ENCODE assay signal across 8 cellular contexts in genomic region chr19:48255376-48256303, GRCh38. TPM values are rescaled to one million over a fixed set of nuclear protein-coding genes. Genes with fewer than 3 reads are reported as not detected.
DNase-seq lines count a peak whose midpoint lies in the region; ATAC-seq and TF ChIP-seq lines count a peak whose summit lies in the region.

TSS of gene CARD8 (minus strand) at chr19:48255912. CDS start at chr19:48241020, 14,892 bp downstream.

- H3K4me1 Mint-ChIP-seq in activated naive CD8-positive, alpha-beta T cell (ENCODE audit: low read depth), result peaks cover 78% of the 10 kb centered on the region

- peaks cover 3 to 11% of the 10 kb centered on the region in 2 experiments; a peak in 2 of 4 replicates for H3K4me1 ChIP-seq in HCT116 (ENCODE audit: control insufficient read depth in 1 of 2, insufficient read depth in 2 of 2, low read length in 2 of 2)
- H3K4me1 ChIP-seq in suprapubic skin, result peaks cover 25% of the 10 kb centered on the region

- TF ChIP-seq POLR2A in HCT116 (IDR thresholded peaks at IDR 0.05; ENCODE audit: borderline replicate concordance, extremely low read depth, insufficient read depth, insufficient read length), result no peak
- TF ChIP-seq POLR2A in suprapubic skin (IDR thresholded peaks at IDR 0.05), result peak in 1 of 2 donors; percentile 56

- POLR2A ChIA-PET in HCT116 (lab: Charles Lee), result interaction anchor here (0.6 to 1.5 kb wide), 4 partner anchors 9 to 1610 kb away, joined by 4 to 6 read pairs (median 5); no protein-coding TSS in a partner anchor

- H3K79me2 ChIP-seq in HCT116 (ENCODE audit: insufficient read depth, low read length), result no peaks in the 10 kb centered on the region

- no peaks in the 10 kb centered on the region for H3K9me2 ChIP-seq in HCT116 (ENCODE audit: insufficient read depth)

- CTCF ChIA-PET in HCT116 (lab: Charles Lee), result interaction anchor here (0.9 to 1.1 kb wide), 3 partner anchors 11 to 58 kb away, joined by 3 to 4 read pairs (median 3); no protein-coding TSS in a partner anchor

- no peak for TF ChIP-seq EP300 in suprapubic skin (IDR thresholded peaks at IDR 0.05)

- WGBS in suprapubic skin, result 5% methylated on average over 15 of the region's 15 CpGs

- no peak for TF ChIP-seq RAD21 in HCT116 (IDR thresholded peaks at IDR 0.05; ENCODE audit: low read depth)

- peak within 1 kb of the TSS; percentile 99 for H3K27ac Mint-ChIP-seq in activated naive CD8-positive, alpha-beta T cell

- no peaks in the 10 kb centered on the region for H4K20me1 ChIP-seq in HCT116 (ENCODE audit: insufficient read depth)

- peak within 1 kb of the TSS; percentile 99 for H3K4me3 Mint-ChIP-seq in activated naive CD8-positive, alpha-beta T cell

- intact Hi-C loops in HCT116 (cut with micrococcal nuclease), result no loop called here

- H3K4me2 ChIP-seq in HCT116 (ENCODE audit: low read length), result peak within 1 kb of the TSS; percentile 74

- BruUV-seq in HCT116 (replicated peaks; lab: Mats Ljungman, UMichigan), result TSS peak; percentile 87

- H3K9me3 ChIP-seq in HCT116 (ENCODE audit: control insufficient read depth in 1 of 2, insufficient read depth in 1 of 2, low read depth in 1 of 2, low read length in 2 of 2) (no peaks in the 10 kb centered on the region), suprapubic skin (no peaks in the 10 kb centered on the region)

- H3K9me3 Mint-ChIP-seq in activated naive CD8-positive, alpha-beta T cell (ENCODE audit: low read depth), result no peaks in the 10 kb centered on the region

- H3K27me3 Mint-ChIP-seq in activated naive CD8-positive, alpha-beta T cell, result no peaks in the 10 kb centered on the region

- H3K27ac ChIP-seq in HCT116 (ENCODE audit: low read depth, low read length) (peak within 1 kb of the TSS; percentile 86), suprapubic skin (peak within 1 kb of the TSS; percentile 93)

- H2AFZ ChIP-seq in HCT116 (ENCODE audit: low read depth, low read length, poor library complexity, severe bottlenecking), result peak within 1 kb of the TSS; percentile 93

- H3K9ac ChIP-seq in HCT116 (ENCODE audit: low read length), result peak within 1 kb of the TSS; percentile 85

- H3K36me3 ChIP-seq in HCT116 (ENCODE audit: control insufficient read depth in 1 of 2, insufficient read depth in 2 of 2, low read length in 2 of 2) (no peaks in the 10 kb centered on the region), suprapubic skin (no peaks in the 10 kb centered on the region)

- H3K36me3 Mint-ChIP-seq in activated naive CD8-positive, alpha-beta T cell, result peaks cover 8% of the 10 kb centered on the region

- peak; percentile 82 for ATAC-seq in HCT116

- TF ChIP-seq CTCF in HCT116 (IDR thresholded peaks at IDR 0.05 in 2 of 3, conservative IDR thresholded peaks at IDR 0.05 in 1 of 3; ENCODE audit: borderline replicate concordance in 1 of 3, insufficient read depth in 1 of 3, low read depth in 2 of 3, low read length in 2 of 3), result no peak
- TF ChIP-seq CTCF in suprapubic skin (IDR thresholded peaks at IDR 0.05), result no peak

- DNase-seq in ELR (ENCODE audit: low read depth) (peak; percentile 91), HCT116 (ENCODE audit: low read depth, low spot score) (peak; percentile 84), NCI-H1092 (lab: John Stamatoyannopoulos, UW) (peak; percentile 54), SKM-1 (lab: John Stamatoyannopoulos, UW; ENCODE audit: unreplicated experiment) (peak; percentile 77), glomerular visceral epithelial cell (ENCODE audit: extremely low spot score) (peak; percentile 87), occipital lobe (lab: John Stamatoyannopoulos, UW) (peak; percentile 62), suprapubic skin (ENCODE audit: low spot score in 2 of 2) (peak; percentile 85 to 90)

- H3K27me3 ChIP-seq in HCT116 (ENCODE audit: insufficient read depth, low read length), result no peaks in the 10 kb centered on the region
- no peaks in the 10 kb centered on the region for H3K27me3 ChIP-seq in suprapubic skin

- peak within 1 kb of the TSS; percentile 60 to 73 for H3K4me3 ChIP-seq in HCT116 (replicated peaks in 1 of 2; ENCODE audit: low read depth in 1 of 2, low read length in 2 of 2)
- H3K4me3 ChIP-seq in suprapubic skin, result peak within 1 kb of the TSS; percentile 64

- RAD21 ChIA-PET in HCT116 (lab: Charles Lee; ENCODE audit: low non-redundant PET in 1 of 2, low total read pairs in 2 of 2, uncharacterized antibody in 2 of 2, unreplicated experiment in 2 of 2), result no interaction called here

TF ChIP-seq in HCT116, 20 proteins besides CTCF, POLR2A, EP300 and RAD21:
- TF ChIP-seq TCF7L2 (IDR thresholded peaks at IDR 0.05; ENCODE audit: borderline replicate concordance, extremely low read depth, insufficient read depth, insufficient read length) (peak; percentile 16), CBX3 (IDR thresholded peaks at IDR 0.05; ENCODE audit: low read depth) (peak; percentile 51), FOSL1 (IDR thresholded peaks at IDR 0.05; ENCODE audit: low read depth) (no peak), EZH2 (IDR thresholded peaks at IDR 0.05) (no peak), ELF1 (IDR thresholded peaks at IDR 0.05; ENCODE audit: borderline replicate concordance, low read depth) (0 out of 2 replicates have a peak, but pooled peaks have one; percentile 11), ZFX (IDR thresholded peaks at IDR 0.05) (no peak), SP1 (IDR thresholded peaks at IDR 0.05; ENCODE audit: low read depth) (0 out of 2 replicates have a peak, but pooled peaks have one; percentile 5), EZH2phosphoT487 (IDR thresholded peaks at IDR 0.05; ENCODE audit: borderline replicate concordance) (no peak), SIN3A (IDR thresholded peaks at IDR 0.05; ENCODE audit: low read depth) (no peak), YY1 (IDR thresholded peaks at IDR 0.05; ENCODE audit: extremely low read depth, insufficient replicate concordance, low read depth, low read length) (peak; percentile 100), POLR2AphosphoS5 (IDR thresholded peaks at IDR 0.05; ENCODE audit: low read depth, low read length) (peak; percentile 71), CEBPB (IDR thresholded peaks at IDR 0.05; ENCODE audit: low read depth) (peak; percentile 29; the same call in 1 of the 2 replicates), EGR1 (IDR thresholded peaks at IDR 0.05; ENCODE audit: low read depth) (peak; percentile 89), ZBTB33 (IDR thresholded peaks at IDR 0.05; ENCODE audit: extremely low read depth, insufficient replicate concordance, low read length) (no peak), SRF (IDR thresholded peaks at IDR 0.05; ENCODE audit: low read depth) (peak; percentile 55; the same call in 1 of the 2 replicates), ZNF274 (IDR thresholded peaks at IDR 0.05; ENCODE audit: low read depth, low read length) (no peak), JUND (IDR thresholded peaks at IDR 0.05) (no peak)
- TF ChIP-seq, protein P1, sequence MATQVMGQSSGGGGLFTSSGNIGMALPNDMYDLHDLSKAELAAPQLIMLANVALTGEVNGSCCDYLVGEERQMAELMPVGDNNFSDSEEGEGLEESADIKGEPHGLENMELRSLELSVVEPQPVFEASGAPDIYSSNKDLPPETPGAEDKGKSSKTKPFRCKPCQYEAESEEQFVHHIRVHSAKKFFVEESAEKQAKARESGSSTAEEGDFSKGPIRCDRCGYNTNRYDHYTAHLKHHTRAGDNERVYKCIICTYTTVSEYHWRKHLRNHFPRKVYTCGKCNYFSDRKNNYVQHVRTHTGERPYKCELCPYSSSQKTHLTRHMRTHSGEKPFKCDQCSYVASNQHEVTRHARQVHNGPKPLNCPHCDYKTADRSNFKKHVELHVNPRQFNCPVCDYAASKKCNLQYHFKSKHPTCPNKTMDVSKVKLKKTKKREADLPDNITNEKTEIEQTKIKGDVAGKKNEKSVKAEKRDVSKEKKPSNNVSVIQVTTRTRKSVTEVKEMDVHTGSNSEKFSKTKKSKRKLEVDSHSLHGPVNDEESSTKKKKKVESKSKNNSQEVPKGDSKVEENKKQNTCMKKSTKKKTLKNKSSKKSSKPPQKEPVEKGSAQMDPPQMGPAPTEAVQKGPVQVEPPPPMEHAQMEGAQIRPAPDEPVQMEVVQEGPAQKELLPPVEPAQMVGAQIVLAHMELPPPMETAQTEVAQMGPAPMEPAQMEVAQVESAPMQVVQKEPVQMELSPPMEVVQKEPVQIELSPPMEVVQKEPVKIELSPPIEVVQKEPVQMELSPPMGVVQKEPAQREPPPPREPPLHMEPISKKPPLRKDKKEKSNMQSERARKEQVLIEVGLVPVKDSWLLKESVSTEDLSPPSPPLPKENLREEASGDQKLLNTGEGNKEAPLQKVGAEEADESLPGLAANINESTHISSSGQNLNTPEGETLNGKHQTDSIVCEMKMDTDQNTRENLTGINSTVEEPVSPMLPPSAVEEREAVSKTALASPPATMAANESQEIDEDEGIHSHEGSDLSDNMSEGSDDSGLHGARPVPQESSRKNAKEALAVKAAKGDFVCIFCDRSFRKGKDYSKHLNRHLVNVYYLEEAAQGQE (IDR thresholded peaks at IDR 0.05; ENCODE audit: low read depth), result no peak
- TF ChIP-seq, protein P2, sequence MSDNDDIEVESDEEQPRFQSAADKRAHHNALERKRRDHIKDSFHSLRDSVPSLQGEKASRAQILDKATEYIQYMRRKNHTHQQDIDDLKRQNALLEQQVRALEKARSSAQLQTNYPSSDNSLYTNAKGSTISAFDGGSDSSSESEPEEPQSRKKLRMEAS (IDR thresholded peaks at IDR 0.05), result peak; percentile 47; the same call in 1 of the 2 replicates

RNA-seq across cellular contexts. Expression of gene CARD8, which starts in this region (rescaled TPM):
- 17.5 TPM for total RNA-seq in HCT116 (2021; ENCODE audit: unreplicated experiment)
- polyA plus RNA-seq in HCT116 (2012), result 11.4 and 13.7 TPM in 2 replicates
- 21.7 TPM for total RNA-seq in occipital lobe
- 10 to 100 TPM; 11.5 to 40.6 (median 18.7) TPM for total RNA-seq in suprapubic skin

Comparison
In these comparisons a context has a peak if more than half of its experiments do, and no peak if none do; other contexts are left out.
1. Peak in every context shown above with its lines: DNase-seq, ATAC-seq, H3K4me3 ChIP-seq and H3K27ac ChIP-seq.